In genomic region chr21:45543710-45544448, GRCh38 we compare ENCODE assay signal across 1 cellular context.
TF ChIP-seq lines count a peak whose summit lies in the region.

No MANE protein-coding gene starts in this region.

TF ChIP-seq in K562, 482 proteins besides CTCF, POLR2A, EP300 and RAD21 (continued from another document):
- TF ChIP-seq ZNF407 (IDR thresholded peaks at IDR 0.05; ENCODE audit: low read depth) (no peak), SPI1 (IDR thresholded peaks at IDR 0.05; ENCODE audit: borderline replicate concordance, low read depth, low read length) (no peak)
